In the genomic region with DNA sequence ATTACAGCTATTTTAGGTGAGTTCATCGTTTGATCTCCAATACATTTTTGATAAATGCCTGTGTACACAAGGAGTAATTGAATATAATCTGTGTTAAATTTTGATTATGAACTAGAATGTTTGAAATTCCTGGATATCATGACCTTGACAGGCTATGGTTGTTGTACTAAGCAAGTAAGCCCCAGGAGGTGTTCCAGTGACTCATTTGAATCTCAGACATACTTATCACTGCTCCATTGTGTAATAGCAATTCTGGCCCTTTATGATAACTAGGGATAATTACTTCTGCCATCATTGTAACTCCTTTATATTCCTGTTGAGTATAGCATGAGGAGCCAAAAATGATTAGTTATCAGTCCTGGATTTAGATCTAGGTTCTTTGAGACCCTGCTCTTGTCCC, we compare ENCODE assay signal across 25 cellular contexts.
DNase-seq lines count a peak whose midpoint lies in the region; ATAC-seq and TF ChIP-seq lines count a peak whose summit lies in the region.
"Had no signal": no experiment of that assay in that cellular context is flagged by ENCODE, and none has a peak within 500 bp of the region (broad histone marks: within the 10 kb centered on the region; RNA-seq: fewer than 3 reads in every experiment).

No MANE protein-coding gene starts in this region.

- no peak for TF ChIP-seq RAD21 in SK-N-SH (IDR thresholded peaks at IDR 0.05; ENCODE audit: low read length)

- no peak overlapping the region for H3K27ac ChIP-seq in SK-N-SH (ENCODE audit: low read depth in 2 of 2, low read length in 1 of 2)
- H3K27ac ChIP-seq: suprapubic skin had no signal

- ATAC-seq in SK-N-SH treated with all-trans-retinoic acid at 6 μM for 48 hours (no peak), left cardiac atrium (no peak), T-helper 17 cell (no peak)
- ATAC-seq: GM23338; natural killer cell; stimulated activated memory B cell treated with anti-CD40 and anti-IgM and Interleukin-4, amounts not matched to agents 10 μg/mL and 1 μg/mL and 100 μg/mL, for 72 hours had no signal

- H3K4me1 ChIP-seq in SK-N-SH (ENCODE audit: control insufficient read depth in 1 of 2, insufficient read depth in 2 of 2, low read depth in 1 of 2, low read length in 1 of 2) = no peaks in the 10 kb centered on the region; a peak in 1 of 4 replicates
- H3K4me1 ChIP-seq: suprapubic skin had no signal

- H3K4me1 Mint-ChIP-seq in T-helper 17 cell = no peaks in the 10 kb centered on the region
- H3K4me1 Mint-ChIP-seq: activated naive CD8-positive, alpha-beta T cell treated with anti-CD3 and anti-CD28 coated beads for 36 hours; GM23338; mesothelial cell of epicardium; natural killer cell; stimulated activated memory B cell treated with anti-CD40 and anti-IgM and Interleukin-4, amounts not matched to agents 10 μg/mL and 1 μg/mL and 100 μg/mL, for 72 hours had no signal

- no peak overlapping the region for H3K4me3 Mint-ChIP-seq in T-helper 17 cell
- H3K4me3 Mint-ChIP-seq: activated naive CD8-positive, alpha-beta T cell treated with anti-CD3 and anti-CD28 coated beads for 36 hours; GM23338; mesothelial cell of epicardium; natural killer cell; stimulated activated memory B cell treated with anti-CD40 and anti-IgM and Interleukin-4, amounts not matched to agents 10 μg/mL and 1 μg/mL and 100 μg/mL, for 72 hours had no signal

- H3K27me3 Mint-ChIP-seq in T-helper 17 cell = no peaks in the 10 kb centered on the region
- H3K27me3 Mint-ChIP-seq: activated naive CD8-positive, alpha-beta T cell treated with anti-CD3 and anti-CD28 coated beads for 36 hours; stimulated activated memory B cell treated with anti-CD40 and anti-IgM and Interleukin-4, amounts not matched to agents 10 μg/mL and 1 μg/mL and 100 μg/mL, for 72 hours had no signal

- no peak overlapping the region for H3K4me2 ChIP-seq in SK-N-SH
- H3K4me2 ChIP-seq: GM23338 had no signal

- WGBS in SK-N-SH (ENCODE audit: low lambda C conversion rate) = 24% methylated on average over 1 of the region's 1 CpG

- H3K9me3 ChIP-seq in SK-N-SH = no peaks in the 10 kb centered on the region
- H3K9me3 ChIP-seq in T-helper 17 cell (ENCODE audit: control insufficient read depth, low read length, poor library complexity, severe bottlenecking) = no peaks in the 10 kb centered on the region
- H3K9me3 ChIP-seq: BE2C, suprapubic skin had no signal

- TF ChIP-seq EP300 in SK-N-SH (IDR thresholded peaks at IDR 0.05; ENCODE audit: borderline replicate concordance in 1 of 2, low read depth in 1 of 2, low read length in 1 of 2) = no peak

- H3K79me2 ChIP-seq in SK-N-SH (ENCODE audit: insufficient read depth) = no peaks in the 10 kb centered on the region

- no peak overlapping the region for H3K9ac ChIP-seq in SK-N-SH

- POLR2A ChIA-PET in SK-N-SH (lab: Yijun Ruan, JAX) = no interaction called here

- intact Hi-C loops in left cardiac atrium (cut with DNase I) = no loop called here

- no peak overlapping the region for H3K27ac Mint-ChIP-seq in T-helper 17 cell
- H3K27ac Mint-ChIP-seq: activated naive CD8-positive, alpha-beta T cell treated with anti-CD3 and anti-CD28 coated beads for 36 hours; activated T-helper 2 cell treated with anti-CD3 and anti-CD28 coated beads, Interferon-gamma antibody, Interleukin-2, Interleukin-4, amounts not matched to agents 10 μg/mL and 5 μg/mL and 100 μg/mL, durations not matched to agents 14 hours and 24 hours and 36 hours; GM23338; mesothelial cell of epicardium; natural killer cell; stimulated activated memory B cell treated with anti-CD40 and anti-IgM and Interleukin-4, amounts not matched to agents 10 μg/mL and 1 μg/mL and 100 μg/mL, for 72 hours had no signal

- H3K9me2 ChIP-seq in SK-N-SH = no peaks in the 10 kb centered on the region

- H3F3A ChIP-seq in SK-N-SH (replicated peaks; ENCODE audit: insufficient read depth) = no peaks in the 10 kb centered on the region

- no peaks in the 10 kb centered on the region for H3K27me3 ChIP-seq in SK-N-SH (ENCODE audit: insufficient read depth)
- H3K27me3 ChIP-seq: BE2C, suprapubic skin had no signal

- H3K36me3 ChIP-seq in SK-N-SH (replicated peaks in 1 of 2; ENCODE audit: control insufficient read depth in 1 of 2, insufficient read depth in 2 of 2, low read length in 1 of 2) = no peaks in the 10 kb centered on the region
- H3K36me3 ChIP-seq: BE2C, suprapubic skin had no signal

- CTCF ChIA-PET in SK-N-SH (lab: Yijun Ruan, JAX) = no interaction called here

- H4K20me1 ChIP-seq in SK-N-SH (ENCODE audit: insufficient read depth) = no peaks in the 10 kb centered on the region

- H3K36me3 Mint-ChIP-seq in T-helper 17 cell (ENCODE audit: low read depth) = no peaks in the 10 kb centered on the region
- H3K36me3 Mint-ChIP-seq: activated naive CD8-positive, alpha-beta T cell treated with anti-CD3 and anti-CD28 coated beads for 36 hours; mesothelial cell of epicardium; stimulated activated memory B cell treated with anti-CD40 and anti-IgM and Interleukin-4, amounts not matched to agents 10 μg/mL and 1 μg/mL and 100 μg/mL, for 72 hours had no signal

- DNase-seq in SK-N-SH = no peak
- DNase-seq in amniotic epithelial cell (ENCODE audit: low read depth) = peak; percentile 76
- peak; percentile 4 for DNase-seq in fibroblast of the aortic adventitia (ENCODE audit: low read depth)
- no peak for DNase-seq in left cardiac atrium
- no peak for DNase-seq in stimulated activated CD4-positive, alpha-beta T cell treated with anti-CD3 and anti-CD28 coated beads, Interleukin-12 subunit alpha, Interleukin-12 subunit beta, amount 100 ng/mL, for 4 hours
- no peak for DNase-seq in activated effector memory CD4-positive, alpha-beta T cell treated with anti-CD3 and anti-CD28 coated beads, Interleukin-2, amount 50 U/mL, for 16 hours
- no peak for DNase-seq in T-helper 17 cell
- DNase-seq: activated CD4-positive, alpha-beta T cell treated with anti-CD3 and anti-CD28 coated beads, Interleukin-2, amount 50 U/mL, for 48 hours; activated CD4-positive, CD25-positive, alpha-beta regulatory T cell; activated CD8-positive, alpha-beta memory T cell treated with anti-CD3 and anti-CD28 coated beads, Interleukin-2, amount 50 U/mL, for 4 hours; activated naive CD8-positive, alpha-beta T cell treated with anti-CD3 and anti-CD28 coated beads for 36 hours; BE2C; DMS79 treated with DMSO at 0.1 percent for 48 hours; KG1; natural killer cell; NCI-H187; NCI-H526 treated with DMSO at 0.1 percent for 48 hours; stimulated activated CD4-positive, alpha-beta T cell treated with anti-CD3 and anti-CD28 coated beads, Interleukin-2, amount 100 ng/mL, for 48 hours; T1000 had no signal

- H3K4me3 ChIP-seq in SK-N-SH (ENCODE audit: low read depth in 2 of 2, low read length in 1 of 2) (no peak overlapping the region), fibroblast of the aortic adventitia (ENCODE audit: low read depth, low read length) (no peak overlapping the region)
- H3K4me3 ChIP-seq: GM23338, suprapubic skin had no signal

- no peak overlapping the region for H2AFZ ChIP-seq in SK-N-SH (ENCODE audit: low read depth)
- H2AFZ ChIP-seq: GM23338 had no signal

- no peak for TF ChIP-seq CTCF in SK-N-SH (IDR thresholded peaks at IDR 0.05)
- TF ChIP-seq CTCF in fibroblast of the aortic adventitia (IDR thresholded peaks at IDR 0.05; ENCODE audit: insufficient read depth, low read length) = no peak

TF ChIP-seq in SK-N-SH treated with all-trans-retinoic acid at 6 μM for 48 hours, 23 proteins besides CTCF, POLR2A, EP300 and RAD21:
- TF ChIP-seq ISL1 (CRISPR knock-in tag; IDR thresholded peaks at IDR 0.05) (0 out of 2 replicates have a peak, but pooled peaks have one; percentile 15), ZC3H10 (CRISPR knock-in tag; IDR thresholded peaks at IDR 0.05) (no peak)

TF ChIP-seq in SK-N-SH, 30 proteins besides CTCF, POLR2A, EP300 and RAD21 (continues in another document):
- no peak for TF ChIP-seq YY1 (IDR thresholded peaks at IDR 0.05; ENCODE audit: low read depth)
- TF ChIP-seq IRF3 (IDR thresholded peaks at IDR 0.05; ENCODE audit: low read depth, low read length) = no peak
- TF ChIP-seq, protein P1, sequence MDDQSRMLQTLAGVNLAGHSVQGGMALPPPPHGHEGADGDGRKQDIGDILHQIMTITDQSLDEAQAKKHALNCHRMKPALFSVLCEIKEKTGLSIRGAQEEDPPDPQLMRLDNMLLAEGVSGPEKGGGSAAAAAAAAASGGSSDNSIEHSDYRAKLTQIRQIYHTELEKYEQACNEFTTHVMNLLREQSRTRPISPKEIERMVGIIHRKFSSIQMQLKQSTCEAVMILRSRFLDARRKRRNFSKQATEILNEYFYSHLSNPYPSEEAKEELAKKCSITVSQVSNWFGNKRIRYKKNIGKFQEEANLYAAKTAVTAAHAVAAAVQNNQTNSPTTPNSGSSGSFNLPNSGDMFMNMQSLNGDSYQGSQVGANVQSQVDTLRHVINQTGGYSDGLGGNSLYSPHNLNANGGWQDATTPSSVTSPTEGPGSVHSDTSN (IDR thresholded peaks at IDR 0.05) = no peak
- no peak for TF ChIP-seq MXI1 (IDR thresholded peaks at IDR 0.05; ENCODE audit: low read depth, low read length)
- no peak for TF ChIP-seq ZBTB33 (IDR thresholded peaks at IDR 0.05; ENCODE audit: borderline replicate concordance, low read depth)
- no peak for TF ChIP-seq ELF1 (IDR thresholded peaks at IDR 0.05)
- no peak for TF ChIP-seq TEAD4 (IDR thresholded peaks at IDR 0.05; ENCODE audit: borderline replicate concordance, insufficient read depth)
- no peak for TF ChIP-seq POLR2AphosphoS5 (IDR thresholded peaks at IDR 0.05; ENCODE audit: low read depth, low read length)

Comparison
In these comparisons a context has a peak if more than half of its experiments do, and no peak if none do; other contexts are left out.
1. DNase-seq: peak in amniotic epithelial cell (single experiment) and fibroblast of the aortic adventitia (single experiment); none in SK-N-SH (single experiment), left cardiac atrium (single experiment), stimulated activated CD4-positive, alpha-beta T cell treated with anti-CD3 and anti-CD28 coated beads, Interleukin-12 subunit alpha, Interleukin-12 subunit beta, amount 100 ng/mL, for 4 hours (single experiment), activated effector memory CD4-positive, alpha-beta T cell treated with anti-CD3 and anti-CD28 coated beads, Interleukin-2, amount 50 U/mL, for 16 hours (single experiment) and T-helper 17 cell (0 of 3).